Comparison of ENCODE assay signal across 10 cellular contexts in the genomic region with DNA sequence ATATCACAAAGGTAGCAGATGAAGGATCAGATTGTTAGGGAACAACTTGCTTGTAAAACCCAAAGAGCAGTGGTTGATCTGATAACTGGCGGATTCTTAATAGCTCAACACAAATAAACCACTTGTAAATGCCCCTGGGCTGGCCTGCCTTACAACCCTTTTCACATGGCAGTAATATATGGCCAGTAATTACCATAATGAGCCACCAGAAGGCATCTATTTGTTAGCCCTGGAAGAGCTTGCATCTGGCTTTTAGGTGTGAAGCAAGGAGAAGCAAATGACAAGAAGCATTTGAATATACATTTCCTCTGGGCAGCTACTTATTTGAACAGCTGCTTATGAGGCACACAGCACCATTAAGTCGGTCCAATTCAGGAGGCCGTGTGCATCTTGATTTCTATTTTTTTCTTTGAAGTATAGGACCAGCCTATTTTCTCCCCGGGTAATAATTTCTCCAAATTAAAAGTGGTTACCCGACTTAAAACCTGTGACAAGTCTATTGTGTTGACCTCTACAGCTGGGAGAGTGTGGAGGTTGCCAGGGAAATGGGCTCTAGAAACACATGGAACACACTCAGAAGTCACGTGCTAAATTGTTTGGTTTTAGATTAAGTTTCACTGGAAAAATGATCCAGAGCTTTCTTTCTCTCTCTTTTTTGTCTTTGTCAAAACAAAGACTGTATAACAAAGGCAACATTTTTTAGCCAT.
DNase-seq lines count a peak whose midpoint lies in the region; ATAC-seq and TF ChIP-seq lines count a peak whose summit lies in the region.
"Had no signal": no experiment of that assay in that cellular context is flagged by ENCODE, and none has a peak within 500 bp of the region (broad histone marks: within the 10 kb centered on the region; RNA-seq: fewer than 3 reads in every experiment).

No MANE protein-coding gene starts in this region.

- no peaks in the 10 kb centered on the region for H3K36me3 Mint-ChIP-seq in activated CD8-positive, alpha-beta T cell treated with anti-CD3 and anti-CD28 coated beads, Interleukin-2, amount 10 ng/mL, durations not matched to agents 7 days and 5 days (ENCODE audit: low read depth)

- H3K9me3 Mint-ChIP-seq in activated CD8-positive, alpha-beta T cell treated with anti-CD3 and anti-CD28 coated beads, Interleukin-2, amount 10 ng/mL, durations not matched to agents 7 days and 5 days (ENCODE audit: insufficient read depth) = no peaks in the 10 kb centered on the region
- H3K9me3 Mint-ChIP-seq: central memory CD8-positive, alpha-beta T cell had no signal

- TF ChIP-seq CTCF in LNCaP clone FGC (IDR thresholded peaks at IDR 0.05; ENCODE audit: control insufficient read depth, extremely low read depth, insufficient read depth) (peak; percentile 62), fibroblast of mammary gland (conservative IDR thresholded peaks at IDR 0.05; ENCODE audit: control insufficient read depth, insufficient read depth, low read depth, low read length) (peak; percentile 4), dorsolateral prefrontal cortex (IDR thresholded peaks at IDR 0.05 in 54 of 56, conservative IDR thresholded peaks at IDR 0.05 in 2 of 56; ENCODE audit: low read depth in 1 of 56, partially characterized antibody in 56 of 56) (no peak)

- ATAC-seq in HG03442 (IDR thresholded peaks at IDR 0.05; ENCODE audit: unreplicated experiment) (no peak), HG03354 (IDR thresholded peaks at IDR 0.05; ENCODE audit: poor library complexity, severe bottlenecking, unreplicated experiment) (no peak)
- ATAC-seq in activated CD8-positive, alpha-beta T cell treated with anti-CD3 and anti-CD28 coated beads, Interleukin-2, amount 10 ng/mL, durations not matched to agents 7 days and 5 days = no peak

- H3K27ac ChIP-seq in dorsolateral prefrontal cortex = no peak overlapping the region
- H3K27ac ChIP-seq: thoracic aorta had no signal

- DNase-seq in COLO668 (lab: John Stamatoyannopoulos, UW; ENCODE audit: unreplicated experiment) (peak; percentile 73), LNCaP clone FGC (ENCODE audit: low read depth) (peak; percentile 96), NCI-H82 treated with DMSO at 0.1 percent for 48 hours (lab: John Stamatoyannopoulos, UW; ENCODE audit: unreplicated experiment) (peak; percentile 45), fibroblast of mammary gland (ENCODE audit: low read depth) (peak; percentile 6), dorsolateral prefrontal cortex (no peak)
- DNase-seq in activated CD8-positive, alpha-beta T cell treated with anti-CD3 and anti-CD28 coated beads, Interleukin-2, amount 10 ng/mL, durations not matched to agents 7 days and 5 days = no peak

- intact Hi-C loops in dorsolateral prefrontal cortex (cut with DNase I) = no loop called here

- no peaks in the 10 kb centered on the region for H3K4me1 Mint-ChIP-seq in activated CD8-positive, alpha-beta T cell treated with anti-CD3 and anti-CD28 coated beads, Interleukin-2, amount 10 ng/mL, durations not matched to agents 7 days and 5 days (ENCODE audit: low read depth)
- H3K4me1 Mint-ChIP-seq: central memory CD8-positive, alpha-beta T cell had no signal

- peaks cover 0 to 4% (median 0%) of the 10 kb centered on the region in 45 donors for H3K27me3 ChIP-seq in dorsolateral prefrontal cortex

- H3K27ac Mint-ChIP-seq in activated CD8-positive, alpha-beta T cell treated with anti-CD3 and anti-CD28 coated beads, Interleukin-2, amount 10 ng/mL, durations not matched to agents 7 days and 5 days = no peak overlapping the region

- H3K4me3 Mint-ChIP-seq in activated CD8-positive, alpha-beta T cell treated with anti-CD3 and anti-CD28 coated beads, Interleukin-2, amount 10 ng/mL, durations not matched to agents 7 days and 5 days = no peak overlapping the region
- H3K4me3 Mint-ChIP-seq: central memory CD8-positive, alpha-beta T cell had no signal

- POLR2A ChIA-PET in activated CD8-positive, alpha-beta T cell treated with anti-CD3 and anti-CD28 coated beads, Interleukin-2, amount 10 ng/mL, durations not matched to agents 7 days and 5 days (lab: Charles Lee) = no interaction called here

- CTCF ChIA-PET in activated CD8-positive, alpha-beta T cell treated with anti-CD3 and anti-CD28 coated beads, Interleukin-2, amount 10 ng/mL, durations not matched to agents 7 days and 5 days (lab: Charles Lee) = interaction anchor here (1.3 kb wide), 1 partner anchor 431 kb away, joined by 4 read pairs; no protein-coding TSS in a partner anchor

- H3K4me3 ChIP-seq in LNCaP clone FGC (ENCODE audit: low read depth, low read length) (no peak overlapping the region), fibroblast of mammary gland (ENCODE audit: control insufficient read depth, low read depth, low read length) (no peak overlapping the region), dorsolateral prefrontal cortex (no peak overlapping the region)
- H3K4me3 ChIP-seq: thoracic aorta had no signal

- peaks cover 24% of the 10 kb centered on the region for H3K27me3 Mint-ChIP-seq in activated CD8-positive, alpha-beta T cell treated with anti-CD3 and anti-CD28 coated beads, Interleukin-2, amount 10 ng/mL, durations not matched to agents 7 days and 5 days (ENCODE audit: low read depth)

Comparison
In these comparisons a context has a peak if more than half of its experiments do, and no peak if none do; other contexts are left out.
1. DNase-seq: peak in COLO668 (single experiment), LNCaP clone FGC (single experiment), NCI-H82 treated with DMSO at 0.1 percent for 48 hours (single experiment) and fibroblast of mammary gland (single experiment); none in activated CD8-positive, alpha-beta T cell treated with anti-CD3 and anti-CD28 coated beads, Interleukin-2, amount 10 ng/mL, durations not matched to agents 7 days and 5 days (single experiment) and dorsolateral prefrontal cortex (0 of 10).
2. CTCF ChIP-seq: peak in LNCaP clone FGC (single experiment) and fibroblast of mammary gland (single experiment); none in dorsolateral prefrontal cortex (0 of 56).